In the genomic region with DNA sequence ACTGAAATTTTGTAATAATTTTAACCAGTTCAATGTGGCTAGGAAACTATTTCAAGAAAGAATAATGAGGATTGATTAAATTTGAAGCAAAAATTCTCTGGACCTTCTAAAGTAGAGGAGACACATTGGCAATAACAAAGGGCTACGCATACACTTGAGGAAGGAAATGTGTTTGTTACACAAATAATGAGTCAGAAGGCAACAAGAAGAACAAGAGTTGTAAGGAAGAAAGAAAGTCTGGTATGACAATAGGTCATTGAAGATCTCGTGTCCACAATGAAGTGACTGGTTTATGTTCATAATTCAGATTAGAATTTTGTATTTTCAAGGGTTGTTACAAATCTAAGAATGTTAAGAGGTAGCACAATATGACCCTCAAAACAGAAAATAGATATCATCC, we compare ENCODE assay signal across 1 cellular context.
TF ChIP-seq lines count a peak whose summit lies in the region.

No MANE protein-coding gene starts in this region.

TF ChIP-seq in A549, 52 proteins besides CTCF, POLR2A, EP300 and RAD21 (continued from another document):
- TF ChIP-seq, protein P1, sequence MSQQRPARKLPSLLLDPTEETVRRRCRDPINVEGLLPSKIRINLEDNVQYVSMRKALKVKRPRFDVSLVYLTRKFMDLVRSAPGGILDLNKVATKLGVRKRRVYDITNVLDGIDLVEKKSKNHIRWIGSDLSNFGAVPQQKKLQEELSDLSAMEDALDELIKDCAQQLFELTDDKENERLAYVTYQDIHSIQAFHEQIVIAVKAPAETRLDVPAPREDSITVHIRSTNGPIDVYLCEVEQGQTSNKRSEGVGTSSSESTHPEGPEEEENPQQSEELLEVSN (IDR thresholded peaks at IDR 0.05; ENCODE audit: borderline replicate concordance, low read depth): no peak
- TF ChIP-seq, protein P2, sequence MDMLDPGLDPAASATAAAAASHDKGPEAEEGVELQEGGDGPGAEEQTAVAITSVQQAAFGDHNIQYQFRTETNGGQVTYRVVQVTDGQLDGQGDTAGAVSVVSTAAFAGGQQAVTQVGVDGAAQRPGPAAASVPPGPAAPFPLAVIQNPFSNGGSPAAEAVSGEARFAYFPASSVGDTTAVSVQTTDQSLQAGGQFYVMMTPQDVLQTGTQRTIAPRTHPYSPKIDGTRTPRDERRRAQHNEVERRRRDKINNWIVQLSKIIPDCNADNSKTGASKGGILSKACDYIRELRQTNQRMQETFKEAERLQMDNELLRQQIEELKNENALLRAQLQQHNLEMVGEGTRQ (IDR thresholded peaks at IDR 0.05): no peak
- TF ChIP-seq CHD2 (IDR thresholded peaks at IDR 0.05; ENCODE audit: low read length, partially characterized antibody) (no peak), MYC (IDR thresholded peaks at IDR 0.05; ENCODE audit: borderline replicate concordance, low read length) (no peak), BHLHE40 (IDR thresholded peaks at IDR 0.05; ENCODE audit: low read depth, low read length) (no peak)
